8 cellular contexts compared by ENCODE assay signal in genomic region chr3:12175844-12176453, GRCh38. TPM values are rescaled to one million over a fixed set of nuclear protein-coding genes. Genes with fewer than 3 reads are reported as not detected.
A peak's percentile ranks its signal among the peaks of the same experiment; 100 is the strongest.
DNase-seq lines count a peak whose midpoint lies in the region; ATAC-seq and TF ChIP-seq lines count a peak whose summit lies in the region.

No MANE protein-coding gene starts in this region.

- in situ Hi-C loops in GM13976 (cut with MboI; ENCODE audit: low sequenced_read_pairs, unreplicated experiment), result no loop called here

- TF ChIP-seq CTCF in GM13976 (IDR thresholded peaks at IDR 0.05; ENCODE audit: borderline replicate concordance, control extremely low read depth, extremely low read depth, insufficient read depth, missing control alignments) (peak; percentile 61), esophagus squamous epithelium (IDR thresholded peaks at IDR 0.05) (peak; percentile 61 to 82 (median 66))

- H3K4me1 ChIP-seq in esophagus squamous epithelium, result peaks cover 0 to 26% (median 0%) of the 10 kb centered on the region in 3 donors

- ATAC-seq in HG03175 (IDR thresholded peaks at IDR 0.05; ENCODE audit: unreplicated experiment), result peak; percentile 75
- ATAC-seq in natural killer cell treated with Interleukin-12 subunit alpha and Interleukin-12 subunit beta and Interleukin-15 and Interleukin-18, amount 100 ng/mL, for 72 hours, result peak; percentile 43 to 51
- no peak for ATAC-seq in HG02970 (IDR thresholded peaks at IDR 0.05; ENCODE audit: low FRiP score, unreplicated experiment)
- no peak for ATAC-seq in GM19035 (IDR thresholded peaks at IDR 0.05; ENCODE audit: unreplicated experiment)

- no peaks in the 10 kb centered on the region for H3K27me3 Mint-ChIP-seq in natural killer cell treated with Interleukin-12 subunit alpha and Interleukin-12 subunit beta and Interleukin-15 and Interleukin-18, amount 100 ng/mL, for 72 hours

- peak; percentile 58 for DNase-seq in AG08396 (ENCODE audit: low spot score)
- peak; percentile 61 for DNase-seq in GM13976 (ENCODE audit: low spot score)
- peak; percentile 23 for DNase-seq in SKM-1 treated with dmso at 0.1 percent for 144 hours (lab: John Stamatoyannopoulos, UW; ENCODE audit: unreplicated experiment)
- DNase-seq in esophagus squamous epithelium (lab: John Stamatoyannopoulos, UW), result no peak
- DNase-seq in natural killer cell treated with Interleukin-12 subunit alpha and Interleukin-12 subunit beta and Interleukin-15 and Interleukin-18, amount 100 ng/mL, for 72 hours (ENCODE audit: low spot score), result no peak

- H3K4me3 ChIP-seq in esophagus squamous epithelium, result no peak overlapping the region

- 60 to 65% methylated on average over 3 of the region's 3 CpGs for WGBS in esophagus squamous epithelium, 2 donors

- peaks cover 4% of the 10 kb centered on the region for H3K9me3 Mint-ChIP-seq in natural killer cell treated with Interleukin-12 subunit alpha and Interleukin-12 subunit beta and Interleukin-15 and Interleukin-18, amount 100 ng/mL, for 72 hours

- H3K36me3 Mint-ChIP-seq in natural killer cell treated with Interleukin-12 subunit alpha and Interleukin-12 subunit beta and Interleukin-15 and Interleukin-18, amount 100 ng/mL, for 72 hours, result no peaks in the 10 kb centered on the region

- no peak overlapping the region for H3K4me3 Mint-ChIP-seq in natural killer cell treated with Interleukin-12 subunit alpha and Interleukin-12 subunit beta and Interleukin-15 and Interleukin-18, amount 100 ng/mL, for 72 hours

- no peaks in the 10 kb centered on the region for H3K27me3 ChIP-seq in esophagus squamous epithelium

- peaks cover 0 to 16% (median 0%) of the 10 kb centered on the region in 3 donors for H3K9me3 ChIP-seq in esophagus squamous epithelium

- no peaks in the 10 kb centered on the region for H3K36me3 ChIP-seq in esophagus squamous epithelium

- no peak for TF ChIP-seq POLR2A in esophagus squamous epithelium (IDR thresholded peaks at IDR 0.05)

- H3K27ac Mint-ChIP-seq in natural killer cell treated with Interleukin-12 subunit alpha and Interleukin-12 subunit beta and Interleukin-15 and Interleukin-18, amount 100 ng/mL, for 72 hours, result no peak overlapping the region

- no peak overlapping the region for H3K27ac ChIP-seq in esophagus squamous epithelium

- H3K4me1 Mint-ChIP-seq in natural killer cell treated with Interleukin-12 subunit alpha and Interleukin-12 subunit beta and Interleukin-15 and Interleukin-18, amount 100 ng/mL, for 72 hours (ENCODE audit: low read depth in 2 of 2), result no peaks in the 10 kb centered on the region

- intact Hi-C loops in esophagus squamous epithelium (cut with DNase I), result no loop called here

RNA-seq across cellular contexts. Expression of gene TIMP4, which starts 17.2 kb away (rescaled TPM):
- 1 to 10 TPM in 3 of 4 donors, under 1 TPM in 1; 0.23 to 8.6 (median 4.0) TPM for total RNA-seq in esophagus squamous epithelium
- total RNA-seq in natural killer cell treated with Interleukin-12 subunit alpha and Interleukin-12 subunit beta and Interleukin-15 and Interleukin-18, amount 100 ng/mL, for 72 hours, result not detected

Comparison
In these comparisons a context has a peak if more than half of its experiments do, and no peak if none do; other contexts are left out.
1. DNase-seq: peak in AG08396 (single experiment), GM13976 (single experiment) and SKM-1 treated with dmso at 0.1 percent for 144 hours (single experiment); none in esophagus squamous epithelium (single experiment) and natural killer cell treated with Interleukin-12 subunit alpha and Interleukin-12 subunit beta and Interleukin-15 and Interleukin-18, amount 100 ng/mL, for 72 hours (single experiment).
2. ATAC-seq: peak in HG03175 (single experiment) and natural killer cell treated with Interleukin-12 subunit alpha and Interleukin-12 subunit beta and Interleukin-15 and Interleukin-18, amount 100 ng/mL, for 72 hours (2 of 2); none in HG02970 (single experiment) and GM19035 (single experiment).